In the genomic region with DNA sequence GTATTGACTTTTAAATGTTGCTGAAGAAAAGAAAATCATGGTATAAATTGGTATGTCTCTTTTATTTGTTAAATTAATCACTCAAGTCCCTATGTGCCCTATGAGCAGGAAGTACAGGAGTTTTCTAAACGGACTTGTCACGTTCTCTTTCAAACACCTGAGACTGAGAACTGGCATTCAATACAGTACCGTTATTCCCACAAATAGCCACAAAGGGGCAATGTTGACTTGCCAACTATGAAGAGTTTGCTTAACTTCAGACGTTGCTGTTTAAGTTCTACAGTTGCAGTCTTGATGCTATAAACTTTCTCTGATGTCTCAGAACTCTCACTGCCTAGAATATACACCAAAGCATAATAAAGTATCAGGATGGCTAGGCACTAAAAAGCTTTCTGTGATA, we compare ENCODE assay signal across 9 cellular contexts. TPM values are rescaled to one million over a fixed set of nuclear protein-coding genes. Genes with fewer than 3 reads are reported as not detected.
A peak's percentile ranks its signal among the peaks of the same experiment; 100 is the strongest.
DNase-seq lines count a peak whose midpoint lies in the region; ATAC-seq and TF ChIP-seq lines count a peak whose summit lies in the region.
"Had no signal": no experiment of that assay in that cellular context is flagged by ENCODE, and none has a peak within 500 bp of the region (broad histone marks: within the 10 kb centered on the region; RNA-seq: fewer than 3 reads in every experiment).

No MANE protein-coding gene starts in this region.

- no peaks in the 10 kb centered on the region for H3K9me3 ChIP-seq in fibroblast of lung (ENCODE audit: control insufficient read depth, insufficient read depth, low read depth, low read length)

- H3K9ac ChIP-seq in fibroblast of lung (ENCODE audit: insufficient read depth, low read length): no peak overlapping the region

- peak; percentile 42 for ATAC-seq in activated CD8-positive, alpha-beta memory T cell treated with anti-CD3 and anti-CD28 coated beads, Interleukin-2, amount 10 ng/mL, durations not matched to agents 7 days and 5 days
- no peak for ATAC-seq in HG03108 (IDR thresholded peaks at IDR 0.05; ENCODE audit: unreplicated experiment)

- TF ChIP-seq CTCF in fibroblast of lung (conservative IDR thresholded peaks at IDR 0.05 in 1 of 2, IDR thresholded peaks at IDR 0.05 in 1 of 2; ENCODE audit: low read depth in 1 of 2, low read length in 2 of 2) (peak; percentile 43 to 46), nephron progenitor cell (IDR thresholded peaks at IDR 0.05) (peak; percentile 59)

- no peaks in the 10 kb centered on the region for H3K36me3 ChIP-seq in fibroblast of lung (ENCODE audit: control insufficient read depth, insufficient read depth, low read length)

- no peaks in the 10 kb centered on the region for H3K27me3 ChIP-seq in fibroblast of lung (ENCODE audit: control insufficient read depth, insufficient read depth, low read length)

- H3K79me2 ChIP-seq in fibroblast of lung (ENCODE audit: control insufficient read depth, insufficient read depth, low read length): no peaks in the 10 kb centered on the region

- H3K36me3 Mint-ChIP-seq in activated CD8-positive, alpha-beta memory T cell treated with anti-CD3 and anti-CD28 coated beads, Interleukin-2, amount 10 ng/mL, durations not matched to agents 7 days and 5 days: no peaks in the 10 kb centered on the region
- no peaks in the 10 kb centered on the region for H3K36me3 Mint-ChIP-seq in nephron progenitor cell (ENCODE audit: low read depth)

- no peaks in the 10 kb centered on the region for H3K9me3 Mint-ChIP-seq in activated CD8-positive, alpha-beta memory T cell treated with anti-CD3 and anti-CD28 coated beads, Interleukin-2, amount 10 ng/mL, durations not matched to agents 7 days and 5 days (ENCODE audit: low read depth)
- no peaks in the 10 kb centered on the region for H3K9me3 Mint-ChIP-seq in nephron progenitor cell
- H3K9me3 Mint-ChIP-seq: activated T-cell treated with anti-CD3 and anti-CD28 coated beads, Interleukin-2, amount 50 U/mL, for 4 hours had no signal

- H2AFZ ChIP-seq in fibroblast of lung (ENCODE audit: low read length): no peak overlapping the region

- H3K27ac Mint-ChIP-seq in activated CD8-positive, alpha-beta memory T cell treated with anti-CD3 and anti-CD28 coated beads, Interleukin-2, amount 10 ng/mL, durations not matched to agents 7 days and 5 days: no peak overlapping the region
- H3K27ac Mint-ChIP-seq in nephron progenitor cell: no peak overlapping the region

- CTCF ChIA-PET in activated CD8-positive, alpha-beta memory T cell treated with anti-CD3 and anti-CD28 coated beads, Interleukin-2, amount 10 ng/mL, durations not matched to agents 7 days and 5 days (lab: Charles Lee): interaction anchor here (1.2 to 1.7 kb wide), 5 partner anchors 11 to 340 kb away, joined by 3 to 8 read pairs (median 5); no protein-coding TSS in a partner anchor

- peaks cover 57% of the 10 kb centered on the region for H3K27me3 Mint-ChIP-seq in activated CD8-positive, alpha-beta memory T cell treated with anti-CD3 and anti-CD28 coated beads, Interleukin-2, amount 10 ng/mL, durations not matched to agents 7 days and 5 days
- H3K27me3 Mint-ChIP-seq in nephron progenitor cell (ENCODE audit: low read depth, poor library complexity): peaks cover 8% of the 10 kb centered on the region

- H3K27ac ChIP-seq in fibroblast of lung (ENCODE audit: insufficient read depth, low read length): no peak overlapping the region

- H3K4me2 ChIP-seq in fibroblast of lung (ENCODE audit: extremely low read depth, insufficient read depth, low read length): no peak overlapping the region

- no peak for DNase-seq in activated CD8-positive, alpha-beta memory T cell treated with anti-CD3 and anti-CD28 coated beads, Interleukin-2, amount 10 ng/mL, durations not matched to agents 7 days and 5 days
- no peak for DNase-seq in activated CD8-positive, alpha-beta memory T cell treated with anti-CD3 and anti-CD28 coated beads for 24 hours
- DNase-seq in HT1080 (ENCODE audit: low read depth): peak; percentile 28
- DNase-seq in RPMI8226: peak; percentile 28
- peak; percentile 20 to 40 for DNase-seq in fibroblast of lung (ENCODE audit: low read depth in 2 of 2)
- DNase-seq in nephron progenitor cell: peak; percentile 12
- DNase-seq in C1 segment of cervical spinal cord (lab: John Stamatoyannopoulos, UW): no peak
- DNase-seq: activated T-cell treated with anti-CD3 and anti-CD28 coated beads, Interleukin-2, amount 50 U/mL, for 4 hours had no signal

- no peak overlapping the region for H3K4me3 Mint-ChIP-seq in activated CD8-positive, alpha-beta memory T cell treated with anti-CD3 and anti-CD28 coated beads, Interleukin-2, amount 10 ng/mL, durations not matched to agents 7 days and 5 days
- H3K4me3 Mint-ChIP-seq in nephron progenitor cell: no peak overlapping the region
- H3K4me3 Mint-ChIP-seq: activated T-cell treated with anti-CD3 and anti-CD28 coated beads, Interleukin-2, amount 50 U/mL, for 4 hours had no signal

- H4K20me1 ChIP-seq in fibroblast of lung (ENCODE audit: control insufficient read depth, extremely low read depth, insufficient read depth, low read length): no peaks in the 10 kb centered on the region

- no peaks in the 10 kb centered on the region for H3K4me1 Mint-ChIP-seq in activated CD8-positive, alpha-beta memory T cell treated with anti-CD3 and anti-CD28 coated beads, Interleukin-2, amount 10 ng/mL, durations not matched to agents 7 days and 5 days
- no peaks in the 10 kb centered on the region for H3K4me1 Mint-ChIP-seq in nephron progenitor cell

- H3K4me1 ChIP-seq in fibroblast of lung (ENCODE audit: control insufficient read depth, extremely low read depth, insufficient read depth, low read length): no peaks in the 10 kb centered on the region

- no peak overlapping the region for H3K4me3 ChIP-seq in fibroblast of lung (replicated peaks in 1 of 4; ENCODE audit: control extremely low read depth in 1 of 4, insufficient read depth in 1 of 4, low read depth in 3 of 4, low read length in 4 of 4)

RNA-seq across cellular contexts. Expression of gene OR56A1, which starts 7.6 kb away (rescaled TPM):
- total RNA-seq in activated CD8-positive, alpha-beta memory T cell treated with anti-CD3 and anti-CD28 coated beads, Interleukin-2, amount 10 ng/mL, durations not matched to agents 7 days and 5 days: not detected
- total RNA-seq in HT1080 (2014; rRNA removed; shearing (Covaris generic)): not detected in 2 replicates
- polyA plus RNA-seq in HT1080 (2015; cell fraction: cytosol; rRNA removed): not detected in 2 replicates
- not detected in 2 replicates for polyA plus RNA-seq in HT1080 (2015; cell fraction: nucleus; rRNA removed)
- total RNA-seq in fibroblast of lung: not detected in 2 replicates
- polyA plus RNA-seq in fibroblast of lung: not detected in 2 replicates
- not detected in 2 replicates for polyA plus RNA-seq in fibroblast of lung (2012)
- not detected in 2 replicates for polyA minus RNA-seq in fibroblast of lung (ENCODE audit: low replicate concordance)
- total RNA-seq: activated T-cell treated with anti-CD3 and anti-CD28 coated beads, Interleukin-2, amount 50 U/mL, for 4 hours had no signal

RNA-seq across cellular contexts. Expression of gene OR56A4, which starts 16.2 kb away (rescaled TPM):
- not detected for total RNA-seq in activated CD8-positive, alpha-beta memory T cell treated with anti-CD3 and anti-CD28 coated beads, Interleukin-2, amount 10 ng/mL, durations not matched to agents 7 days and 5 days
- not detected in 2 replicates for total RNA-seq in HT1080 (2014; rRNA removed; shearing (Covaris generic))
- polyA plus RNA-seq in HT1080 (2015; cell fraction: cytosol; rRNA removed): not detected in 2 replicates
- not detected in 2 replicates for polyA plus RNA-seq in HT1080 (2015; cell fraction: nucleus; rRNA removed)
- not detected in 2 replicates for total RNA-seq in fibroblast of lung
- not detected in 2 replicates for polyA plus RNA-seq in fibroblast of lung
- polyA plus RNA-seq in fibroblast of lung (2012): not detected in 2 replicates
- polyA minus RNA-seq in fibroblast of lung (ENCODE audit: low replicate concordance): not detected in 2 replicates
- total RNA-seq: activated T-cell treated with anti-CD3 and anti-CD28 coated beads, Interleukin-2, amount 50 U/mL, for 4 hours had no signal

RNA-seq across cellular contexts. Expression of gene OR52L1, which starts 36.2 kb away (rescaled TPM):
- not detected for total RNA-seq in activated CD8-positive, alpha-beta memory T cell treated with anti-CD3 and anti-CD28 coated beads, Interleukin-2, amount 10 ng/mL, durations not matched to agents 7 days and 5 days
- not detected in 2 replicates for total RNA-seq in HT1080 (2014; rRNA removed; shearing (Covaris generic))
- not detected in 2 replicates for polyA plus RNA-seq in HT1080 (2015; cell fraction: cytosol; rRNA removed)
- not detected in 2 replicates for polyA plus RNA-seq in HT1080 (2015; cell fraction: nucleus; rRNA removed)
- not detected in 2 replicates for total RNA-seq in fibroblast of lung
- polyA plus RNA-seq in fibroblast of lung: not detected in 2 replicates
- polyA plus RNA-seq in fibroblast of lung (2012): not detected in 2 replicates
- polyA minus RNA-seq in fibroblast of lung (ENCODE audit: low replicate concordance): not detected in 2 replicates
- total RNA-seq: activated T-cell treated with anti-CD3 and anti-CD28 coated beads, Interleukin-2, amount 50 U/mL, for 4 hours had no signal

RNA-seq across cellular contexts. Expression of gene OR56A5, which starts 54.7 kb away (rescaled TPM):
- total RNA-seq in activated CD8-positive, alpha-beta memory T cell treated with anti-CD3 and anti-CD28 coated beads, Interleukin-2, amount 10 ng/mL, durations not matched to agents 7 days and 5 days: not detected
- total RNA-seq in HT1080 (2014; rRNA removed; shearing (Covaris generic)): not detected in 2 replicates
- polyA plus RNA-seq in HT1080 (2015; cell fraction: cytosol; rRNA removed): not detected in 2 replicates
- not detected in 2 replicates for polyA plus RNA-seq in HT1080 (2015; cell fraction: nucleus; rRNA removed)
- total RNA-seq in fibroblast of lung: not detected in 2 replicates
- polyA plus RNA-seq in fibroblast of lung: not detected in 2 replicates
- not detected in 2 replicates for polyA plus RNA-seq in fibroblast of lung (2012)
- polyA minus RNA-seq in fibroblast of lung (ENCODE audit: low replicate concordance): not detected in 2 replicates
- total RNA-seq: activated T-cell treated with anti-CD3 and anti-CD28 coated beads, Interleukin-2, amount 50 U/mL, for 4 hours had no signal

Comparison
In these comparisons a context has a peak if more than half of its experiments do, and no peak if none do; other contexts are left out.
1. DNase-seq: peak in HT1080 (single experiment), RPMI8226 (single experiment), fibroblast of lung (2 of 2) and nephron progenitor cell (single experiment); none in activated CD8-positive, alpha-beta memory T cell treated with anti-CD3 and anti-CD28 coated beads, Interleukin-2, amount 10 ng/mL, durations not matched to agents 7 days and 5 days (single experiment), activated CD8-positive, alpha-beta memory T cell treated with anti-CD3 and anti-CD28 coated beads for 24 hours (single experiment) and C1 segment of cervical spinal cord (0 of 14).